In the genomic region with DNA sequence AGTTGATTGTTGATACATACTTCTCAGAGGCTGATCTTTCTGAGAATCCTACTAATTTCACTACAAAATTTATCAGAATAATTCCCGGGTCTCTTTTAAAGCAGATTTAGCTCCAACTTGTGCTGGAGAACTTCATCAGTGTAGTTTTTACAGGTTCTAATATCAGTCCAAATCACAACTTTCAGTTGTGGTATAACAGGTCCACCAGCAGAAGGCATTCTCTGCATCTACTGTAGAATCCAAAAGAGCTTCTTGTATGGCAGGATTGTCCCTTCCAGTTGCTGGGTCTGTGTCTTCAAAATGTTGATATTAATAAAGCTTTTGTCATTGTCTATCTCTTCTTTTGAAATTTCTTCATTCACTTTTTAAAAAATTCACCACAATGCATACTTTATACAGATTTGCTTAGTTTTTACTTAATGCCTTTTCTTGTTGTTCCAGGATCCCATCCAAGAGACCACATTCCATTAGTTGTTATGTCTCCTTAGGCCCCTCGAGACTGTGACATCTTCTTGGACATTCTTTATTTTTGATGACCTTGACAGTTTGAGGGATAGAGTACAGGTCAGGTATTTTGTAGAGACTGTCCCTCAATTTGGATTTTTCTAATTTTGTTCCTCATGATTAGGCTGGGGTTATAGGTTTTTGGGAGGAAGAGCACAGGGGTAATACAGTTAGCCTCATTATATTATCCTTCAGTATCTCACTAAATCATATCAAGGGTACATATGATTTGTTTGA, we compare ENCODE assay signal across 31 cellular contexts.
"Had no signal": no experiment of that assay in that cellular context is flagged by ENCODE, and none has a peak within 500 bp of the region (broad histone marks: within the 10 kb centered on the region; RNA-seq: fewer than 3 reads in every experiment).

No MANE protein-coding gene starts in this region.

- H3K27ac ChIP-seq: PC-9, VCaP had no signal

- DNase-seq: activated CD4-positive, alpha-beta memory T cell treated with anti-CD3 and anti-CD28 coated beads, Interleukin-2, amount 10 ng/mL, durations not matched to agents 7 days and 5 days; activated CD4-positive, alpha-beta T cell treated with anti-CD3 and anti-CD28 coated beads for 1 hour; activated CD4-positive, alpha-beta T cell treated with anti-CD3 and anti-CD28 coated beads for 48 hours; activated CD4-positive, CD25-positive, alpha-beta regulatory T cell; activated CD8-positive, alpha-beta memory T cell treated with anti-CD3 and anti-CD28 coated beads for 24 hours; activated CD8-positive, alpha-beta memory T cell treated with anti-CD3 and anti-CD28 coated beads, Interleukin-2, amount 10 ng/mL, durations not matched to agents 7 days and 5 days; activated CD8-positive, alpha-beta memory T cell treated with anti-CD3 and anti-CD28 coated beads, Interleukin-2, amount 50 U/mL, for 48 hours; activated effector memory CD4-positive, alpha-beta T cell treated with Interleukin-2 at 50 U/mL for 16 hours; activated naive CD4-positive, alpha-beta T cell treated with anti-CD3 and anti-CD28 coated beads, Interleukin-2, amount 10 ng/mL, durations not matched to agents 7 days and 5 days; activated naive CD8-positive, alpha-beta T cell treated with anti-CD3 and anti-CD28 coated beads, Interleukin-2, amount 50 U/mL, for 24 hours; activated T-cell treated with anti-CD3 and anti-CD28 coated beads, Interleukin-2, amount 50 U/mL, for 48 hours; anterior cingulate cortex; caudate nucleus; cerebellar nuclear complex; NCI-H1092 treated with DMSO at 0.1 percent for 48 hours; NCI-H1417; NCI-H146; NCI-H187; NCI-H2029 treated with DMSO at 0.1 percent for 48 hours; NCI-H2107; NCI-H2171; NCI-H510A; NCI-H526; NCI-H774; PC-9; Right ventricle myocardium superior; SW 1271; T-helper 1 cell; T-helper 2 cell; T-helper 9 cell had no signal

- H3K4me3 ChIP-seq: PC-9 had no signal

- ATAC-seq: activated CD8-positive, alpha-beta memory T cell treated with anti-CD3 and anti-CD28 coated beads, Interleukin-2, amount 10 ng/mL, durations not matched to agents 7 days and 5 days; activated naive CD8-positive, alpha-beta T cell treated with anti-CD3 and anti-CD28 coated beads, Interleukin-2, amount 50 U/mL, for 24 hours had no signal

- H2AFZ ChIP-seq: PC-9 had no signal

- H3K4me2 ChIP-seq: PC-9 had no signal
